24 cellular contexts compared by ENCODE assay signal in genomic region chr14:30572237-30572636, GRCh38. TPM values are rescaled to one million over a fixed set of nuclear protein-coding genes. Genes with fewer than 3 reads are reported as not detected.
DNase-seq lines count a peak whose midpoint lies in the region; ATAC-seq, FAIRE-seq and TF ChIP-seq lines count a peak whose summit lies in the region.
"Had no signal": no experiment of that assay in that cellular context is flagged by ENCODE, and none has a peak within 500 bp of the region (broad histone marks: within the 10 kb centered on the region; RNA-seq: fewer than 3 reads in every experiment).

No MANE protein-coding gene starts in this region.

- H3K27ac Mint-ChIP-seq in WTC11, result 0 out of 2 replicates have a peak overlapping the region, but pooled peaks have one; percentile 9
- H3K27ac Mint-ChIP-seq: CD14-positive monocyte; CD4-positive, alpha-beta T cell had no signal

- POLR2A ChIA-PET in HepG2 (lab: Yijun Ruan, JAX) (no interaction called here), WTC11 (lab: Charles Lee) (no interaction called here)

- no peaks in the 10 kb centered on the region for H3K36me3 Mint-ChIP-seq in WTC11

- no TSS peak for BruUV-seq in HepG2 (replicated peaks; lab: Mats Ljungman, UMichigan)

- H3K9me3 ChIP-seq in HepG2 (ENCODE audit: low read length) (no peaks in the 10 kb centered on the region), right lobe of liver (no peaks in the 10 kb centered on the region)
- H3K9me3 ChIP-seq: A549, BE2C, HAP-1 had no signal

- DNase-seq in HepG2 (ENCODE audit: low spot score) (no peak), right lobe of liver (no peak), WTC11 (ENCODE audit: low spot score) (no peak), left colon (no peak), kidney tubule cell (ENCODE audit: low spot score) (no peak)
- no peak for DNase-seq in stimulated activated naive CD8-positive, alpha-beta T cell treated with anti-CD3 and anti-CD28 coated beads, Interleukin-15, Interleukin-2, amounts not matched to agents 100 U/mL and 50 U/mL, for 24 hours
- DNase-seq: 8988T; ACHN; AML-193; BE2C; CD4-positive, alpha-beta T cell; CD8-positive, alpha-beta memory T cell; DMS53; DMS79 treated with DMSO at 0.1 percent for 48 hours; GF-D8; GOT3 had no signal

- no peak overlapping the region for H3K27ac ChIP-seq in HepG2 (ENCODE audit: extremely low read length, insufficient read depth, low read length)
- no peak overlapping the region for H3K27ac ChIP-seq in right lobe of liver
- H3K27ac ChIP-seq: A549; BLaER1 treated with 17β-estradiol and CSF1 and Interleukin-3, amounts not matched to agents 10 nM and 100 nM had no signal

- H3K4me3 ChIP-seq in HepG2 (replicated peaks in 1 of 3; ENCODE audit: insufficient read depth in 1 of 3, low read depth in 2 of 3, low read length in 3 of 3) (no peak overlapping the region), right lobe of liver (no peak overlapping the region)
- H3K4me3 ChIP-seq: A549; BLaER1 treated with 17β-estradiol and CSF1 and Interleukin-3, amounts not matched to agents 10 nM and 100 nM; HAP-1 had no signal

- H3K27me3 ChIP-seq in HepG2 (ENCODE audit: control insufficient read depth in 1 of 2, insufficient read depth in 2 of 2, low read length in 2 of 2) (no peaks in the 10 kb centered on the region), right lobe of liver (no peaks in the 10 kb centered on the region)
- H3K27me3 ChIP-seq: BE2C; BLaER1 treated with 17β-estradiol and CSF1 and Interleukin-3, amounts not matched to agents 10 nM and 100 nM had no signal

- peaks cover 100% of the 10 kb centered on the region for H3K79me2 ChIP-seq in HepG2 (ENCODE audit: insufficient read depth, low read length)

- CTCF ChIA-PET in HepG2 (lab: Yijun Ruan, JAX; ENCODE audit: low intra/inter-chr PET ratio, low total read pairs), result no interaction called here
- CTCF ChIA-PET in WTC11 (lab: Charles Lee), result no interaction called here

- no peak overlapping the region for H3K4me3 Mint-ChIP-seq in WTC11
- H3K4me3 Mint-ChIP-seq: CD14-positive monocyte; CD4-positive, alpha-beta T cell had no signal

- no peaks in the 10 kb centered on the region for H3K9me3 Mint-ChIP-seq in WTC11
- H3K9me3 Mint-ChIP-seq: CD4-positive, alpha-beta T cell; CD8-positive, alpha-beta memory T cell had no signal

- no peak overlapping the region for H2AFZ ChIP-seq in HepG2 (ENCODE audit: low read length)

- TF ChIP-seq RAD21 in HepG2 (CRISPR knock-in tag; IDR thresholded peaks at IDR 0.05), result no peak

- intact Hi-C loops in HepG2 (cut with micrococcal nuclease; ENCODE audit: unreplicated experiment) (no loop called here), right lobe of liver (cut with DNase I) (no loop called here), left colon (cut with DNase I, micrococcal nuclease) (no loop called here)

- H3K4me1 ChIP-seq in HepG2 (ENCODE audit: insufficient read depth, low read length), result peaks cover 36% of the 10 kb centered on the region
- H3K4me1 ChIP-seq in right lobe of liver, result no peaks in the 10 kb centered on the region

- peaks cover 19% of the 10 kb centered on the region for H4K20me1 ChIP-seq in HepG2 (ENCODE audit: insufficient read depth, low read length)

- H3K36me3 ChIP-seq in HepG2 (replicated peaks in 1 of 2; ENCODE audit: control insufficient read depth in 1 of 2, insufficient read depth in 2 of 2, low read length in 2 of 2), result 0 out of 5 replicates have a peak, but pooled peaks cover 0 to 5% of the 10 kb centered on the region in 2 experiments
- no peaks in the 10 kb centered on the region for H3K36me3 ChIP-seq in right lobe of liver
- H3K36me3 ChIP-seq: BE2C, HAP-1 had no signal

- H3K4me1 Mint-ChIP-seq in WTC11, result peaks cover 88% of the 10 kb centered on the region

- in situ Hi-C loops in HepG2 (cut with HindIII; ENCODE audit: extremely low pct_ligation_motif_present, low pct_unique_long_range_greater_than_20kb), result no loop called here

- TF ChIP-seq POLR2A in HepG2 (IDR thresholded peaks at IDR 0.05; ENCODE audit: insufficient read depth in 1 of 2, low read depth in 2 of 2, low read length in 2 of 2) (no peak), right lobe of liver (IDR thresholded peaks at IDR 0.05) (no peak)

- H3K27me3 Mint-ChIP-seq in WTC11 (ENCODE audit: low read depth), result no peaks in the 10 kb centered on the region
- H3K27me3 Mint-ChIP-seq: CD4-positive, alpha-beta T cell; CD8-positive, alpha-beta memory T cell had no signal

- no peak overlapping the region for H3K4me2 ChIP-seq in HepG2 (ENCODE audit: low read depth, low read length)
- H3K4me2 ChIP-seq: BLaER1 treated with 17β-estradiol and CSF1 and Interleukin-3, amounts not matched to agents 10 nM and 100 nM had no signal

- TF ChIP-seq CTCF in HepG2 (CRISPR knock-in tag; IDR thresholded peaks at IDR 0.05) (no peak), right lobe of liver (IDR thresholded peaks at IDR 0.05) (no peak), WTC11 (IDR thresholded peaks at IDR 0.05) (no peak)

- 85% methylated on average over 3 of the region's 3 CpGs for WGBS in HepG2 (ENCODE audit: low lambda C conversion rate)
- 88% methylated on average over 3 of the region's 3 CpGs for WGBS in right lobe of liver (ENCODE audit: insufficient coverage, low coverage, low lambda C conversion rate, missing lambda C conversion rate)

- TF ChIP-seq EP300 in HepG2 (IDR thresholded peaks at IDR 0.05; ENCODE audit: low read depth in 2 of 2, low read length in 2 of 2) (no peak), HepG2 (CRISPR knock-in tag; IDR thresholded peaks at IDR 0.05; ENCODE audit: borderline replicate concordance) (no peak)

- FAIRE-seq in HepG2 (lab: Jason Lieb, UNC), result no peak
- FAIRE-seq: A549, GM12891, GM18507, H54 had no signal

- H3K9ac ChIP-seq in HepG2 (ENCODE audit: insufficient read depth, low read depth, low read length), result no peak overlapping the region
- H3K9ac ChIP-seq: BLaER1 treated with 17β-estradiol and CSF1 and Interleukin-3, amounts not matched to agents 10 nM and 100 nM had no signal

- ATAC-seq in HepG2, result no peak; the same call in 2 of the 3 replicates
- no peak for ATAC-seq in right lobe of liver
- ATAC-seq in WTC11, result no peak
- peak; percentile 34 for ATAC-seq in left colon
- no peak for ATAC-seq in stimulated activated naive CD8-positive, alpha-beta T cell treated with anti-CD3 and anti-CD28 coated beads, Interleukin-15, Interleukin-2, amounts not matched to agents 100 U/mL and 50 U/mL, for 24 hours
- ATAC-seq in GM21737 (IDR thresholded peaks at IDR 0.05; ENCODE audit: unreplicated experiment), result no peak
- ATAC-seq: A549 had no signal

TF ChIP-seq in WTC11, 78 proteins besides CTCF, POLR2A, EP300 and RAD21:
- no peak for TF ChIP-seq ESRRA (CRISPR knock-in tag; IDR thresholded peaks at IDR 0.05; ENCODE audit: borderline replicate concordance)

RNA-seq across cellular contexts. Expression of gene G2E3, which starts 13.3 kb away (rescaled TPM):
- 63.0 and 90.7 TPM in 2 replicates for total RNA-seq in HepG2 (2016; rRNA removed; fragmentation: Illumina TruSeq; extraction: Trizol)
- total RNA-seq in HepG2 (2016; cell fraction: cytosol; rRNA removed; fragmentation: Illumina TruSeq; extraction: Trizol; ENCODE audit: low read depth), result 20.1 and 20.7 TPM in 2 replicates
- 61.4 and 87.9 TPM in 2 replicates for total RNA-seq in HepG2 (2016; cell fraction: insoluble cytoplasmic fraction; rRNA removed; fragmentation: Illumina TruSeq; extraction: Trizol)
- total RNA-seq in HepG2 (2016; cell fraction: membrane; rRNA removed; fragmentation: Illumina TruSeq; extraction: Trizol), result 27.9 and 35.1 TPM in 2 replicates
- total RNA-seq in HepG2 (2016; cell fraction: nucleus; rRNA removed; fragmentation: Illumina TruSeq; extraction: Trizol), result 81.7 and 85.9 TPM in 2 replicates
- 13.8 and 22.8 TPM in 2 replicates for polyA plus RNA-seq in HepG2 (2011; rRNA removed)
- 5.6 and 8.4 TPM in 2 replicates for polyA plus RNA-seq in HepG2 (2011; cell fraction: cytosol; rRNA removed)
- polyA plus RNA-seq in HepG2 (2011; cell fraction: nucleus; rRNA removed), result 11.7 and 14.1 TPM in 2 replicates
- 22.9 and 29.9 TPM in 2 replicates for polyA plus RNA-seq in HepG2 (2012)
- 2.5 and 2.9 TPM in 2 replicates for polyA plus RNA-seq in HepG2 (2016; cell fraction: cytosol; fragmentation: Illumina TruSeq; extraction: Trizol; ENCODE audit: low read depth)
- polyA plus RNA-seq in HepG2 (2016; cell fraction: insoluble cytoplasmic fraction; fragmentation: Illumina TruSeq; extraction: Trizol; ENCODE audit: low read depth), result 40.8 and 45.8 TPM in 2 replicates
- polyA plus RNA-seq in HepG2 (2016; cell fraction: membrane; fragmentation: Illumina TruSeq; extraction: Trizol; ENCODE audit: low read depth), result 5.2 and 7.8 TPM in 2 replicates
- 71.9 and 74.2 TPM in 2 replicates for polyA plus RNA-seq in HepG2 (2016; cell fraction: nucleus; fragmentation: Illumina TruSeq; extraction: Trizol; ENCODE audit: insufficient read depth, low read depth)
- polyA minus RNA-seq in HepG2 (2011; rRNA and poly(A)+ RNA removed; ENCODE audit: low replicate concordance), result 8.9 and 9.2 TPM in 2 replicates
- 31.6 and 36.1 TPM in 2 replicates for polyA minus RNA-seq in HepG2 (2011; cell fraction: cytosol; rRNA and poly(A)+ RNA removed)
- 92.2 and 121 TPM in 2 replicates for polyA minus RNA-seq in HepG2 (2011; cell fraction: nucleus; rRNA and poly(A)+ RNA removed)
- total RNA-seq in right lobe of liver, result 1 to 10 TPM; 3.0 to 6.4 (median 4.7) TPM
- total RNA-seq in WTC11 (2021), result 63.1 to 66.2 TPM (median 64.3 TPM) in 3 replicates
- total RNA-seq in left colon, result 10 to 100 TPM; 12.9 to 14.2 TPM

RNA-seq across cellular contexts. Expression of gene SCFD1, which starts 49.9 kb away (rescaled TPM):
- 256 and 318 TPM in 2 replicates for total RNA-seq in HepG2 (2016; rRNA removed; fragmentation: Illumina TruSeq; extraction: Trizol)
- 183 and 191 TPM in 2 replicates for total RNA-seq in HepG2 (2016; cell fraction: cytosol; rRNA removed; fragmentation: Illumina TruSeq; extraction: Trizol; ENCODE audit: low read depth)
- 264 and 346 TPM in 2 replicates for total RNA-seq in HepG2 (2016; cell fraction: insoluble cytoplasmic fraction; rRNA removed; fragmentation: Illumina TruSeq; extraction: Trizol)
- total RNA-seq in HepG2 (2016; cell fraction: membrane; rRNA removed; fragmentation: Illumina TruSeq; extraction: Trizol), result 220 and 248 TPM in 2 replicates
- total RNA-seq in HepG2 (2016; cell fraction: nucleus; rRNA removed; fragmentation: Illumina TruSeq; extraction: Trizol), result 294 and 317 TPM in 2 replicates
- polyA plus RNA-seq in HepG2 (2011; rRNA removed), result 178 and 235 TPM in 2 replicates
- polyA plus RNA-seq in HepG2 (2011; cell fraction: cytosol; rRNA removed), result 51.8 and 79.2 TPM in 2 replicates
- 111 and 127 TPM in 2 replicates for polyA plus RNA-seq in HepG2 (2011; cell fraction: nucleus; rRNA removed)
- 114 and 153 TPM in 2 replicates for polyA plus RNA-seq in HepG2 (2012)
- polyA plus RNA-seq in HepG2 (2016; cell fraction: cytosol; fragmentation: Illumina TruSeq; extraction: Trizol; ENCODE audit: low read depth), result 135 and 148 TPM in 2 replicates
- polyA plus RNA-seq in HepG2 (2016; cell fraction: insoluble cytoplasmic fraction; fragmentation: Illumina TruSeq; extraction: Trizol; ENCODE audit: low read depth), result 293 and 325 TPM in 2 replicates
- polyA plus RNA-seq in HepG2 (2016; cell fraction: membrane; fragmentation: Illumina TruSeq; extraction: Trizol; ENCODE audit: low read depth), result 190 and 203 TPM in 2 replicates
- 291 and 292 TPM in 2 replicates for polyA plus RNA-seq in HepG2 (2016; cell fraction: nucleus; fragmentation: Illumina TruSeq; extraction: Trizol; ENCODE audit: insufficient read depth, low read depth)
- 24.4 and 68.1 TPM in 2 replicates for polyA minus RNA-seq in HepG2 (2011; rRNA and poly(A)+ RNA removed; ENCODE audit: low replicate concordance)
- 92.9 and 94.7 TPM in 2 replicates for polyA minus RNA-seq in HepG2 (2011; cell fraction: cytosol; rRNA and poly(A)+ RNA removed)
- 849 and 949 TPM in 2 replicates for polyA minus RNA-seq in HepG2 (2011; cell fraction: nucleus; rRNA and poly(A)+ RNA removed)
- total RNA-seq in right lobe of liver, result 10 to 100 TPM; 26.5 to 44.6 (median 34.8) TPM
- total RNA-seq in WTC11 (2021), result 69.1 to 79.1 TPM (median 77.5 TPM) in 3 replicates
- total RNA-seq in left colon, result 10 to 100 TPM; 77.8 to 79.1 TPM
